Comparison of ENCODE assay signal across 1 cellular context in the genomic region with DNA sequence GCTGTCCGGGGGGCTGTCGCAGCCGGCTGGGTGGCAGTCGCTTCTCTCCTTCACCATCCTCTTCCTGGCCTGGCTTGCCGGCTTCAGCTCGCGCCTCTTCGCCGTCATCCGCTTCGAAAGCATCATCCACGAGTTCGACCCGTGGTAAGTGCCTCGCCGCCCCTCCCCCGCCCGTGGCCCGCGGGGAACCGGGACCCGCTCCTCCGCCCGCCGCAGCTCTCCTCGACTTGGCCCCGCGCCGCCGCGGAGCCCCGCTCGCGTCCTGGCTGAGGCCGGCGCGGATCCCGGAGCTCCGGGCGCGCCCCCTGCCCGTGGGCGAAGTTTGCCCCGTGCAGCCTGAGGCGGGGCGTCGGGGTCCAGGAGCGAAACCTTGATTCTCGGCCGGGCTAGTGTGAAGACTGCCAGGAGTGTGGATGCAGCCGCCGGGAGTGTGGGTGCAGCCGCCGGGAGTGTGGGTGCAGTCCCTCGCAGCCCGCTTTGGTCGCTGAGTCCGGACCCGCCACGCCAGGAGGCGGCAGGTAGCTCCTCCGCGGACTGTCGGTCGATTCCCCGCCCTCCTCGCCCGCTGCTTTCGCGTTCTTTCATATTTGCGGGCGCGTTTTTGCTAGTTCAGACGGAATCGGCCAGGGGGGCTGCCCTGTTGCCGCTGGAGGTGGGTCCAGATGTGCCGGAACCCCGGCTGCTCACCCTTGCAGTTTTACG.
A peak's percentile ranks its signal among the peaks of the same experiment; 100 is the strongest.
TF ChIP-seq lines count a peak whose summit lies in the region.

No MANE protein-coding gene starts in this region.

TF ChIP-seq in HepG2, 621 proteins besides CTCF, POLR2A, EP300 and RAD21 (continued from another document and continues in another):
- TF ChIP-seq, protein P1, sequence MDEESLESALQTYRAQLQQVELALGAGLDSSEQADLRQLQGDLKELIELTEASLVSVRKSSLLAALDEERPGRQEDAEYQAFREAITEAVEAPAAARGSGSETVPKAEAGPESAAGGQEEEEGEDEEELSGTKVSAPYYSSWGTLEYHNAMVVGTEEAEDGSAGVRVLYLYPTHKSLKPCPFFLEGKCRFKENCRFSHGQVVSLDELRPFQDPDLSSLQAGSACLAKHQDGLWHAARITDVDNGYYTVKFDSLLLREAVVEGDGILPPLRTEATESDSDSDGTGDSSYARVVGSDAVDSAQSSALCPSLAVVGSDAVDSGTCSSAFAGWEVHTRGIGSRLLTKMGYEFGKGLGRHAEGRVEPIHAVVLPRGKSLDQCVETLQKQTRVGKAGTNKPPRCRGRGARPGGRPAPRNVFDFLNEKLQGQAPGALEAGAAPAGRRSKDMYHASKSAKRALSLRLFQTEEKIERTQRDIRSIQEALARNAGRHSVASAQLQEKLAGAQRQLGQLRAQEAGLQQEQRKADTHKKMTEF (CRISPR knock-in tag; IDR thresholded peaks at IDR 0.05): peak; percentile 28; the same call in 1 of the 2 replicates
- 0 out of 2 replicates have a peak, but pooled peaks have one; percentile 11 for TF ChIP-seq NCOA2 (CRISPR knock-in tag; IDR thresholded peaks at IDR 0.05)
- TF ChIP-seq BCL6 (CRISPR knock-in tag; IDR thresholded peaks at IDR 0.05): no peak
- TF ChIP-seq SYNCRIP (IDR thresholded peaks at IDR 0.05; ENCODE audit: insufficient read depth, low read depth, low read length): no peak
- TF ChIP-seq, protein P2, sequence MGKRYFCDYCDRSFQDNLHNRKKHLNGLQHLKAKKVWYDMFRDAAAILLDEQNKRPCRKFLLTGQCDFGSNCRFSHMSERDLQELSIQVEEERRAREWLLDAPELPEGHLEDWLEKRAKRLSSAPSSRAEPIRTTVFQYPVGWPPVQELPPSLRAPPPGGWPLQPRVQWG (CRISPR knock-in tag; IDR thresholded peaks at IDR 0.05; ENCODE audit: borderline replicate concordance, low read depth): no peak
- TF ChIP-seq, protein P3, sequence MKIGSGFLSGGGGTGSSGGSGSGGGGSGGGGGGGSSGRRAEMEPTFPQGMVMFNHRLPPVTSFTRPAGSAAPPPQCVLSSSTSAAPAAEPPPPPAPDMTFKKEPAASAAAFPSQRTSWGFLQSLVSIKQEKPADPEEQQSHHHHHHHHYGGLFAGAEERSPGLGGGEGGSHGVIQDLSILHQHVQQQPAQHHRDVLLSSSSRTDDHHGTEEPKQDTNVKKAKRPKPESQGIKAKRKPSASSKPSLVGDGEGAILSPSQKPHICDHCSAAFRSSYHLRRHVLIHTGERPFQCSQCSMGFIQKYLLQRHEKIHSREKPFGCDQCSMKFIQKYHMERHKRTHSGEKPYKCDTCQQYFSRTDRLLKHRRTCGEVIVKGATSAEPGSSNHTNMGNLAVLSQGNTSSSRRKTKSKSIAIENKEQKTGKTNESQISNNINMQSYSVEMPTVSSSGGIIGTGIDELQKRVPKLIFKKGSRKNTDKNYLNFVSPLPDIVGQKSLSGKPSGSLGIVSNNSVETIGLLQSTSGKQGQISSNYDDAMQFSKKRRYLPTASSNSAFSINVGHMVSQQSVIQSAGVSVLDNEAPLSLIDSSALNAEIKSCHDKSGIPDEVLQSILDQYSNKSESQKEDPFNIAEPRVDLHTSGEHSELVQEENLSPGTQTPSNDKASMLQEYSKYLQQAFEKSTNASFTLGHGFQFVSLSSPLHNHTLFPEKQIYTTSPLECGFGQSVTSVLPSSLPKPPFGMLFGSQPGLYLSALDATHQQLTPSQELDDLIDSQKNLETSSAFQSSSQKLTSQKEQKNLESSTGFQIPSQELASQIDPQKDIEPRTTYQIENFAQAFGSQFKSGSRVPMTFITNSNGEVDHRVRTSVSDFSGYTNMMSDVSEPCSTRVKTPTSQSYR (CRISPR knock-in tag; IDR thresholded peaks at IDR 0.05; ENCODE audit: borderline replicate concordance): peak; percentile 40
- no peak for TF ChIP-seq ZNF563 (CRISPR knock-in tag; IDR thresholded peaks at IDR 0.05)
- no peak for TF ChIP-seq HHEX (CRISPR knock-in tag; IDR thresholded peaks at IDR 0.05)
- no peak for TF ChIP-seq ZNF264 (CRISPR knock-in tag; IDR thresholded peaks at IDR 0.05)
- no peak; the same call in 1 of the 2 replicates for TF ChIP-seq ZFY (CRISPR knock-in tag; IDR thresholded peaks at IDR 0.05)
- no peak for TF ChIP-seq NCOA1 (CRISPR knock-in tag; IDR thresholded peaks at IDR 0.05)
- no peak for TF ChIP-seq ZNF672 (CRISPR knock-in tag; IDR thresholded peaks at IDR 0.05)
- TF ChIP-seq, protein P4, sequence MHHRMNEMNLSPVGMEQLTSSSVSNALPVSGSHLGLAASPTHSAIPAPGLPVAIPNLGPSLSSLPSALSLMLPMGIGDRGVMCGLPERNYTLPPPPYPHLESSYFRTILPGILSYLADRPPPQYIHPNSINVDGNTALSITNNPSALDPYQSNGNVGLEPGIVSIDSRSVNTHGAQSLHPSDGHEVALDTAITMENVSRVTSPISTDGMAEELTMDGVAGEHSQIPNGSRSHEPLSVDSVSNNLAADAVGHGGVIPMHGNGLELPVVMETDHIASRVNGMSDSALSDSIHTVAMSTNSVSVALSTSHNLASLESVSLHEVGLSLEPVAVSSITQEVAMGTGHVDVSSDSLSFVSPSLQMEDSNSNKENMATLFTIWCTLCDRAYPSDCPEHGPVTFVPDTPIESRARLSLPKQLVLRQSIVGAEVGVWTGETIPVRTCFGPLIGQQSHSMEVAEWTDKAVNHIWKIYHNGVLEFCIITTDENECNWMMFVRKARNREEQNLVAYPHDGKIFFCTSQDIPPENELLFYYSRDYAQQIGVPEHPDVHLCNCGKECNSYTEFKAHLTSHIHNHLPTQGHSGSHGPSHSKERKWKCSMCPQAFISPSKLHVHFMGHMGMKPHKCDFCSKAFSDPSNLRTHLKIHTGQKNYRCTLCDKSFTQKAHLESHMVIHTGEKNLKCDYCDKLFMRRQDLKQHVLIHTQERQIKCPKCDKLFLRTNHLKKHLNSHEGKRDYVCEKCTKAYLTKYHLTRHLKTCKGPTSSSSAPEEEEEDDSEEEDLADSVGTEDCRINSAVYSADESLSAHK (CRISPR knock-in tag; IDR thresholded peaks at IDR 0.05; ENCODE audit: borderline replicate concordance): no peak
- TF ChIP-seq TOE1 (CRISPR knock-in tag; IDR thresholded peaks at IDR 0.05): no peak
- TF ChIP-seq ZNF547 (CRISPR knock-in tag; IDR thresholded peaks at IDR 0.05): 0 out of 2 replicates have a peak, but pooled peaks have one; percentile 33
- TF ChIP-seq ZBTB7A (CRISPR knock-in tag; IDR thresholded peaks at IDR 0.05): no peak
- 0 out of 2 replicates have a peak, but pooled peaks have one; percentile 29 for TF ChIP-seq KMT2B (CRISPR knock-in tag; IDR thresholded peaks at IDR 0.05)
- TF ChIP-seq, protein P5, sequence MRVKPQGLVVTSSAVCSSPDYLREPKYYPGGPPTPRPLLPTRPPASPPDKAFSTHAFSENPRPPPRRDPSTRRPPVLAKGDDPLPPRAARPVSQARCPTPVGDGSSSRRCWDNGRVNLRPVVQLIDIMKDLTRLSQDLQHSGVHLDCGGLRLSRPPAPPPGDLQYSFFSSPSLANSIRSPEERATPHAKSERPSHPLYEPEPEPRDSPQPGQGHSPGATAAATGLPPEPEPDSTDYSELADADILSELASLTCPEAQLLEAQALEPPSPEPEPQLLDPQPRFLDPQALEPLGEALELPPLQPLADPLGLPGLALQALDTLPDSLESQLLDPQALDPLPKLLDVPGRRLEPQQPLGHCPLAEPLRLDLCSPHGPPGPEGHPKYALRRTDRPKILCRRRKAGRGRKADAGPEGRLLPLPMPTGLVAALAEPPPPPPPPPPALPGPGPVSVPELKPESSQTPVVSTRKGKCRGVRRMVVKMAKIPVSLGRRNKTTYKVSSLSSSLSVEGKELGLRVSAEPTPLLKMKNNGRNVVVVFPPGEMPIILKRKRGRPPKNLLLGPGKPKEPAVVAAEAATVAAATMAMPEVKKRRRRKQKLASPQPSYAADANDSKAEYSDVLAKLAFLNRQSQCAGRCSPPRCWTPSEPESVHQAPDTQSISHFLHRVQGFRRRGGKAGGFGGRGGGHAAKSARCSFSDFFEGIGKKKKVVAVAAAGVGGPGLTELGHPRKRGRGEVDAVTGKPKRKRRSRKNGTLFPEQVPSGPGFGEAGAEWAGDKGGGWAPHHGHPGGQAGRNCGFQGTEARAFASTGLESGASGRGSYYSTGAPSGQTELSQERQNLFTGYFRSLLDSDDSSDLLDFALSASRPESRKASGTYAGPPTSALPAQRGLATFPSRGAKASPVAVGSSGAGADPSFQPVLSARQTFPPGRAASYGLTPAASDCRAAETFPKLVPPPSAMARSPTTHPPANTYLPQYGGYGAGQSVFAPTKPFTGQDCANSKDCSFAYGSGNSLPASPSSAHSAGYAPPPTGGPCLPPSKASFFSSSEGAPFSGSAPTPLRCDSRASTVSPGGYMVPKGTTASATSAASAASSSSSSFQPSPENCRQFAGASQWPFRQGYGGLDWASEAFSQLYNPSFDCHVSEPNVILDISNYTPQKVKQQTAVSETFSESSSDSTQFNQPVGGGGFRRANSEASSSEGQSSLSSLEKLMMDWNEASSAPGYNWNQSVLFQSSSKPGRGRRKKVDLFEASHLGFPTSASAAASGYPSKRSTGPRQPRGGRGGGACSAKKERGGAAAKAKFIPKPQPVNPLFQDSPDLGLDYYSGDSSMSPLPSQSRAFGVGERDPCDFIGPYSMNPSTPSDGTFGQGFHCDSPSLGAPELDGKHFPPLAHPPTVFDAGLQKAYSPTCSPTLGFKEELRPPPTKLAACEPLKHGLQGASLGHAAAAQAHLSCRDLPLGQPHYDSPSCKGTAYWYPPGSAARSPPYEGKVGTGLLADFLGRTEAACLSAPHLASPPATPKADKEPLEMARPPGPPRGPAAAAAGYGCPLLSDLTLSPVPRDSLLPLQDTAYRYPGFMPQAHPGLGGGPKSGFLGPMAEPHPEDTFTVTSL (CRISPR knock-in tag; IDR thresholded peaks at IDR 0.05; ENCODE audit: borderline replicate concordance): no peak
- TF ChIP-seq, protein P6, sequence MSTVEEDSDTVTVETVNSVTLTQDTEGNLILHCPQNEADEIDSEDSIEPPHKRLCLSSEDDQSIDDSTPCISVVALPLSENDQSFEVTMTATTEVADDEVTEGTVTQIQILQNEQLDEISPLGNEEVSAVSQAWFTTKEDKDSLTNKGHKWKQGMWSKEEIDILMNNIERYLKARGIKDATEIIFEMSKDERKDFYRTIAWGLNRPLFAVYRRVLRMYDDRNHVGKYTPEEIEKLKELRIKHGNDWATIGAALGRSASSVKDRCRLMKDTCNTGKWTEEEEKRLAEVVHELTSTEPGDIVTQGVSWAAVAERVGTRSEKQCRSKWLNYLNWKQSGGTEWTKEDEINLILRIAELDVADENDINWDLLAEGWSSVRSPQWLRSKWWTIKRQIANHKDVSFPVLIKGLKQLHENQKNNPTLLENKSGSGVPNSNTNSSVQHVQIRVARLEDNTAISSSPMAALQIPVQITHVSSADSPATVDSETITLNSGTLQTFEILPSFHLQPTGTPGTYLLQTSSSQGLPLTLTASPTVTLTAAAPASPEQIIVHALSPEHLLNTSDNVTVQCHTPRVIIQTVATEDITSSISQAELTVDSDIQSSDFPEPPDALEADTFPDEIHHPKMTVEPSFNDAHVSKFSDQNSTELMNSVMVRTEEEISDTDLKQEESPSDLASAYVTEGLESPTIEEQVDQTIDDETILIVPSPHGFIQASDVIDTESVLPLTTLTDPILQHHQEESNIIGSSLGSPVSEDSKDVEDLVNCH (CRISPR knock-in tag; IDR thresholded peaks at IDR 0.05): no peak
- TF ChIP-seq ELF3 (CRISPR knock-in tag; IDR thresholded peaks at IDR 0.05): no peak
- no peak for TF ChIP-seq ZNF274 (CRISPR knock-in tag; IDR thresholded peaks at IDR 0.05)
- no peak for TF ChIP-seq ZNF83 (CRISPR knock-in tag; IDR thresholded peaks at IDR 0.05; ENCODE audit: borderline replicate concordance)
- TF ChIP-seq ZNF569 (CRISPR knock-in tag; IDR thresholded peaks at IDR 0.05; ENCODE audit: borderline replicate concordance): no peak
- TF ChIP-seq, protein P7, sequence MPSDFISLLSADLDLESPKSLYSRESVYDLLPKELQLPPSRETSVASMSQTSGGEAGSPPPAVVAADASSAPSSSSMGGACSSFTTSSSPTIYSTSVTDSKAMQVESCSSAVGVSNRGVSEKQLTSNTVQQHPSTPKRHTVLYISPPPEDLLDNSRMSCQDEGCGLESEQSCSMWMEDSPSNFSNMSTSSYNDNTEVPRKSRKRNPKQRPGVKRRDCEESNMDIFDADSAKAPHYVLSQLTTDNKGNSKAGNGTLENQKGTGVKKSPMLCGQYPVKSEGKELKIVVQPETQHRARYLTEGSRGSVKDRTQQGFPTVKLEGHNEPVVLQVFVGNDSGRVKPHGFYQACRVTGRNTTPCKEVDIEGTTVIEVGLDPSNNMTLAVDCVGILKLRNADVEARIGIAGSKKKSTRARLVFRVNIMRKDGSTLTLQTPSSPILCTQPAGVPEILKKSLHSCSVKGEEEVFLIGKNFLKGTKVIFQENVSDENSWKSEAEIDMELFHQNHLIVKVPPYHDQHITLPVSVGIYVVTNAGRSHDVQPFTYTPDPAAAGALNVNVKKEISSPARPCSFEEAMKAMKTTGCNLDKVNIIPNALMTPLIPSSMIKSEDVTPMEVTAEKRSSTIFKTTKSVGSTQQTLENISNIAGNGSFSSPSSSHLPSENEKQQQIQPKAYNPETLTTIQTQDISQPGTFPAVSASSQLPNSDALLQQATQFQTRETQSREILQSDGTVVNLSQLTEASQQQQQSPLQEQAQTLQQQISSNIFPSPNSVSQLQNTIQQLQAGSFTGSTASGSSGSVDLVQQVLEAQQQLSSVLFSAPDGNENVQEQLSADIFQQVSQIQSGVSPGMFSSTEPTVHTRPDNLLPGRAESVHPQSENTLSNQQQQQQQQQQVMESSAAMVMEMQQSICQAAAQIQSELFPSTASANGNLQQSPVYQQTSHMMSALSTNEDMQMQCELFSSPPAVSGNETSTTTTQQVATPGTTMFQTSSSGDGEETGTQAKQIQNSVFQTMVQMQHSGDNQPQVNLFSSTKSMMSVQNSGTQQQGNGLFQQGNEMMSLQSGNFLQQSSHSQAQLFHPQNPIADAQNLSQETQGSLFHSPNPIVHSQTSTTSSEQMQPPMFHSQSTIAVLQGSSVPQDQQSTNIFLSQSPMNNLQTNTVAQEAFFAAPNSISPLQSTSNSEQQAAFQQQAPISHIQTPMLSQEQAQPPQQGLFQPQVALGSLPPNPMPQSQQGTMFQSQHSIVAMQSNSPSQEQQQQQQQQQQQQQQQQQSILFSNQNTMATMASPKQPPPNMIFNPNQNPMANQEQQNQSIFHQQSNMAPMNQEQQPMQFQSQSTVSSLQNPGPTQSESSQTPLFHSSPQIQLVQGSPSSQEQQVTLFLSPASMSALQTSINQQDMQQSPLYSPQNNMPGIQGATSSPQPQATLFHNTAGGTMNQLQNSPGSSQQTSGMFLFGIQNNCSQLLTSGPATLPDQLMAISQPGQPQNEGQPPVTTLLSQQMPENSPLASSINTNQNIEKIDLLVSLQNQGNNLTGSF (CRISPR knock-in tag; IDR thresholded peaks at IDR 0.05): no peak
- TF ChIP-seq NR3C1 (CRISPR knock-in tag; IDR thresholded peaks at IDR 0.05): no peak
- no peak for TF ChIP-seq SOX13 (IDR thresholded peaks at IDR 0.05)
- no peak for TF ChIP-seq SOX13 (CRISPR knock-in tag; conservative IDR thresholded peaks at IDR 0.05 in 1 of 2, IDR thresholded peaks at IDR 0.05 in 1 of 2)
- TF ChIP-seq ARHGAP35 (CRISPR knock-in tag; IDR thresholded peaks at IDR 0.05; ENCODE audit: borderline replicate concordance): 0 out of 2 replicates have a peak, but pooled peaks have one; percentile 48
- no peak for TF ChIP-seq ZNF282 (IDR thresholded peaks at IDR 0.05; ENCODE audit: partially characterized antibody)
- no peak for TF ChIP-seq ZNF550 (CRISPR knock-in tag; IDR thresholded peaks at IDR 0.05; ENCODE audit: borderline replicate concordance)
- 0 out of 2 replicates have a peak, but pooled peaks have one; percentile 63 for TF ChIP-seq ZNF891 (CRISPR knock-in tag; IDR thresholded peaks at IDR 0.05)
- no peak for TF ChIP-seq AKAP8 (CRISPR knock-in tag; IDR thresholded peaks at IDR 0.05)
